3 cellular contexts compared by ENCODE assay signal in the genomic region with DNA sequence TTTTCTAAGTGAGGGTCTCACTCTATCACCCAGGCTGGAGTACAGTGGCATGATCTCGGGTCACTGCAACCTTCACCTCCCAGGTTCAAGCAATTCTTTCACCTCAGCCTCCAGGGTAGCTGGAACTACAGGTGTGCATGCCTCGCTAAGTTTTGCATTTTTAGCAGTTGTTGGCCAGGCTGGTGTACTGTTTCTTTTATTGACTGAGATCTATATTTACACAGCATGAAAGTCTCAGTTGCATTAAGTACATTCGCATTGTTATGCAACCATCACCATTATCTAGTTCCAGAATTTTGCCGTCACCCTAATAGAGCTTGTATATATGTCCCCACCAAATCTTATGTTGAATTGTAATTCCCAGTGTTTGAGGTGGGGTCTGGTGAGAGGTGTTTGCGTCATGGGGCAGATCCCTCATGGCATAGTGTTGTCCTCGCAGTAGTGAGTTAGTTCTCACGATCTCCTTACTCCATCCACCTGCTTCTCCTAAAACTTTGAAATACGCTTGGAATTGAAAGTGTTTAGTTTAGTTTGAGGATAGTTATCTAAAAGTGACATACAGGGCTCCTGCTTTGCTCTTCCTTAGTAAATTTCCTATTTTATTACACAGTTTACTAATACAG.
DNase-seq lines count a peak whose midpoint lies in the region; ATAC-seq, FAIRE-seq and TF ChIP-seq lines count a peak whose summit lies in the region.
"Not testable (repeated sequence)": the region's sequence is repeated elsewhere in the genome, so short reads cannot be mapped to it uniquely, and the experiment has no call there.

No MANE protein-coding gene starts in this region.

- not testable (repeated sequence) for H3K9me3 ChIP-seq in right lobe of liver, pancreas

- ATAC-seq in left lobe of liver (peak; percentile 83), right lobe of liver (peak; percentile 67 to 84 (median 79)), pancreas (peak; percentile 23 to 56 (median 48))

- FAIRE-seq in pancreas (lab: Jason Lieb, UNC): not testable (repeated sequence)

- not testable (repeated sequence) for H3K27ac ChIP-seq in right lobe of liver, pancreas

- H3K4me3 ChIP-seq in right lobe of liver, pancreas: not testable (repeated sequence)

- H3K27me3 ChIP-seq in right lobe of liver, pancreas: not testable (repeated sequence)

- not testable (repeated sequence) for H3K36me3 ChIP-seq in right lobe of liver, pancreas

- not testable (repeated sequence) for TF ChIP-seq CTCF in right lobe of liver (IDR thresholded peaks at IDR 0.05); pancreas (IDR thresholded peaks at IDR 0.05)

- not testable (repeated sequence) for DNase-seq in left lobe of liver (ENCODE audit: low spot score); right lobe of liver; pancreas

- intact Hi-C loops in right lobe of liver (cut with DNase I); pancreas (cut with DNase I): not testable (repeated sequence)

- not testable (repeated sequence) for H3K4me1 ChIP-seq in right lobe of liver, pancreas

- TF ChIP-seq POLR2A in right lobe of liver (IDR thresholded peaks at IDR 0.05): not testable (repeated sequence)

- 30% methylated on average over 4 of the region's 8 CpGs for WGBS in right lobe of liver (ENCODE audit: insufficient coverage, low coverage, low lambda C conversion rate, missing lambda C conversion rate)
- 65 to 71% methylated on average over 3 of the region's 8 CpGs for WGBS in pancreas, 2 donors
